In the genomic region with DNA sequence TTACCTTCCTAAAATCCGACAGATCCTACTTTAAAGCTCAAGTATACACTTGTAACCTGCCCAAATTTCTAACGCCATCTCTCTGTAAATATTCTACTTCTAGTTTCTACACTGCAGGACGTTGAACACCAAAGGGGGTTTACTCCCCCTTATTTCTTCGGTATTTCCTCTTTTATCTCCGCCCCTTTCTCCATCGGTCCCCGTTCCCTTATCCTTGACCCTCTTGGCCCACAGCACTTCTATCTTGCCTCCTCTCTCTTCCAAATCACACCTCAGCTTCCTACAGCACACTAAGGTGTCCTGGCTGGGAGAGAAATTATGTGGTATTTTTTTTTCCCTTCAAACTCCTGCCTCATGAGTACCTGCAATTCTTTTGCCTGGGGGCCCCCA, we compare ENCODE assay signal across 8 cellular contexts.
DNase-seq lines count a peak whose midpoint lies in the region; ATAC-seq and TF ChIP-seq lines count a peak whose summit lies in the region.

No MANE protein-coding gene starts in this region.

- H3K4me3 ChIP-seq in AG04449 (ENCODE audit: low read depth, low read length) (peak overlapping the region; percentile 52), mucosa of stomach (ENCODE audit: low read length) (no peak overlapping the region)

- CTCF ChIA-PET in AG04449 (lab: Yijun Ruan, JAX) = interaction anchor here (1.5 kb wide), 1 partner anchor 10 kb away, joined by 4 read pairs; no protein-coding TSS in a partner anchor

- no peaks in the 10 kb centered on the region for H3K9me3 ChIP-seq in mucosa of stomach (ENCODE audit: control insufficient read depth, low read length)

- H3K4me1 ChIP-seq in mucosa of stomach (ENCODE audit: control insufficient read depth, insufficient read depth, low read length) = no peaks in the 10 kb centered on the region

- DNase-seq in AG04449 (ENCODE audit: low read depth, low spot score) = no peak
- DNase-seq in Kasumi-1 (lab: John Stamatoyannopoulos, UW) = peak; percentile 17 to 33
- DNase-seq in stimulated activated CD8-positive, alpha-beta memory T cell treated with anti-CD3 and anti-CD28 coated beads, Interleukin-4, amount 100 ng/mL, for 48 hours = no peak

- no peaks in the 10 kb centered on the region for H3K36me3 ChIP-seq in mucosa of stomach (ENCODE audit: control insufficient read depth, insufficient read depth, low read length)

- H3K27ac ChIP-seq in cingulate gyrus (ENCODE audit: low read depth, low read length) = peak overlapping the region; percentile 69

- ATAC-seq in GM18867 (IDR thresholded peaks at IDR 0.05; ENCODE audit: unreplicated experiment) = peak; percentile 3
- no peak for ATAC-seq in GM19324 (IDR thresholded peaks at IDR 0.05; ENCODE audit: low FRiP score, unreplicated experiment)
- ATAC-seq in HG02870 (IDR thresholded peaks at IDR 0.05; ENCODE audit: unreplicated experiment) = no peak

- TF ChIP-seq CTCF in AG04449 (IDR thresholded peaks at IDR 0.05; ENCODE audit: insufficient read depth, low read length, missing control alignments) = no peak

- POLR2A ChIA-PET in AG04449 (lab: Yijun Ruan, JAX) = no interaction called here

- H3K27me3 ChIP-seq in mucosa of stomach (ENCODE audit: control insufficient read depth, insufficient read depth, low read length) = no peaks in the 10 kb centered on the region

- H3K9ac ChIP-seq in mucosa of stomach (ENCODE audit: low read length) = peak overlapping the region; percentile 47

Comparison
In these comparisons a context has a peak if more than half of its experiments do, and no peak if none do; other contexts are left out.
1. DNase-seq: peak in Kasumi-1 (2 of 2); none in AG04449 (single experiment) and stimulated activated CD8-positive, alpha-beta memory T cell treated with anti-CD3 and anti-CD28 coated beads, Interleukin-4, amount 100 ng/mL, for 48 hours (single experiment).